Comparison of ENCODE assay signal across 8 cellular contexts in the genomic region with DNA sequence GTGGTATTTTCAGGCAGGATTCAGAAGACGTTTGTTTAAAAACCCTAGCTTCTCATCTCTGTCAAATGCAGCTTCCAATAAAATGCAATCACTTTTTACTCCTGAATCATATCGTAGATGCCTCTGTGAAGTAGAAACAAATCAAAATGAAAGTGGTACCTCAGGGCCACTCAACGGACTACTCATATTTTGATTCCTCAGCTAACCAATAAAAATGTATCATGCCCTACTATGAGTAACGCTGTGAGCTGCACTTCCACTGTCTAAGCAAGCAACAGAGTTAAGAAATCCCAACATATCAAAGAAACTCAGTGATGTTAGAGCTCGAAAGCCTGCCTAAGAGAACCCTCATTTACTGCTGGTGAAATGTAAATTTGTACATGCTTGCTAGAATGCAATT.
A peak's percentile ranks its signal among the peaks of the same experiment; 100 is the strongest.
DNase-seq lines count a peak whose midpoint lies in the region; ATAC-seq and TF ChIP-seq lines count a peak whose summit lies in the region.

No MANE protein-coding gene starts in this region.

- no peak for TF ChIP-seq POLR2A in right lobe of liver (IDR thresholded peaks at IDR 0.05)

- H3K36me3 ChIP-seq in neuronal stem cell (replicated peaks in 1 of 2; ENCODE audit: control insufficient read depth in 2 of 2, insufficient read depth in 2 of 2, low read length in 2 of 2), result no peaks in the 10 kb centered on the region
- no peaks in the 10 kb centered on the region for H3K36me3 ChIP-seq in right lobe of liver

- no peak overlapping the region for H4K91ac ChIP-seq in neuronal stem cell (ENCODE audit: low read depth, low read length, poor library complexity)

- peaks cover 32 to 36% (median 34%) of the 10 kb centered on the region in 3 donors for H3K4me1 Mint-ChIP-seq in T-cell

- no peaks in the 10 kb centered on the region for H3K79me1 ChIP-seq in neuronal stem cell (ENCODE audit: low read depth, low read length)

- no peaks in the 10 kb centered on the region for H3K27me3 Mint-ChIP-seq in T-cell

- no peak overlapping the region for H4K8ac ChIP-seq in neuronal stem cell (ENCODE audit: low read depth, low read length)

- WGBS in neuronal stem cell (ENCODE audit: extremely low coverage in 2 of 2, insufficient read length in 2 of 2, insufficient replicate concordance in 1 of 2), 2 donors, result no CpG with 5 or more reads among the region's 5 CpGs
- 50% methylated on average over 5 of the region's 5 CpGs for WGBS in right lobe of liver (ENCODE audit: insufficient coverage, low coverage, low lambda C conversion rate, missing lambda C conversion rate)

- no peak overlapping the region for H3K18ac ChIP-seq in neuronal stem cell (ENCODE audit: low read length)

- POLR2A ChIA-PET in T-cell (lab: Charles Lee), result no interaction called here

- no peak for DNase-seq in T-cell
- DNase-seq in neuronal stem cell (ENCODE audit: low spot score), result no peak
- DNase-seq in GM19240 (ENCODE audit: insufficient read length, low spot score), result no peak
- no peak for DNase-seq in KG1 (lab: John Stamatoyannopoulos, UW)
- no peak for DNase-seq in right lobe of liver
- no peak for DNase-seq in retina

- no peak overlapping the region for H3K4ac ChIP-seq in neuronal stem cell (ENCODE audit: low read length)

- no peaks in the 10 kb centered on the region for H3K27me3 ChIP-seq in neuronal stem cell (ENCODE audit: control insufficient read depth in 3 of 3, insufficient read depth in 3 of 3, low read depth in 1 of 3, low read length in 3 of 3)
- H3K27me3 ChIP-seq in right lobe of liver, result no peaks in the 10 kb centered on the region

- H3K4me3 Mint-ChIP-seq in T-cell, result peak overlapping the region; percentile 42 to 70 (median 57)

- no peak overlapping the region for H3K14ac ChIP-seq in neuronal stem cell (ENCODE audit: low read length)

- no peak overlapping the region for H2AK5ac ChIP-seq in neuronal stem cell (ENCODE audit: low read depth, low read length)

- no peak overlapping the region for H3K23ac ChIP-seq in neuronal stem cell (ENCODE audit: low read depth, low read length, poor library complexity)

- H2BK12ac ChIP-seq in neuronal stem cell (ENCODE audit: low read length), result no peak overlapping the region

- H3K4me1 ChIP-seq in neuronal stem cell (ENCODE audit: control insufficient read depth in 2 of 2, insufficient read depth in 1 of 2, low read depth in 1 of 2, low read length in 2 of 2) (peaks cover 0 to 8% of the 10 kb centered on the region in 2 donors), right lobe of liver (no peaks in the 10 kb centered on the region)

- H3K27ac ChIP-seq in neuronal stem cell (replicated peaks; ENCODE audit: low read length) (no peak overlapping the region), right lobe of liver (no peak overlapping the region)

- H3K9ac ChIP-seq in neuronal stem cell (ENCODE audit: low read depth, low read length, poor library complexity), result no peak overlapping the region

- intact Hi-C loops in right lobe of liver (cut with DNase I), result no loop called here

- peak; percentile 37 for ATAC-seq in GM18519 (IDR thresholded peaks at IDR 0.05; ENCODE audit: low FRiP score, unreplicated experiment)
- ATAC-seq in HG02763 (IDR thresholded peaks at IDR 0.05; ENCODE audit: unreplicated experiment), result peak; percentile 19
- peak in 1 of 4 experiments; percentile 48 for ATAC-seq in T-cell (replicated peaks in 1 of 4)
- no peak for ATAC-seq in right lobe of liver

- no peaks in the 10 kb centered on the region for H3K9me3 Mint-ChIP-seq in T-cell

- H3K4me3 ChIP-seq in neuronal stem cell (ENCODE audit: low read length in 2 of 2) (no peak overlapping the region), right lobe of liver (no peak overlapping the region)

- CTCF ChIA-PET in T-cell (lab: Charles Lee), result interaction anchor here (1.2 to 1.4 kb wide), 2 partner anchors 13 to 409 kb away, joined by 3 to 4 read pairs; no protein-coding TSS in a partner anchor

- no peaks in the 10 kb centered on the region for H3K9me3 ChIP-seq in neuronal stem cell (replicated peaks in 1 of 2; ENCODE audit: control insufficient read depth in 2 of 2, insufficient read depth in 1 of 2, low read depth in 1 of 2, low read length in 2 of 2)
- H3K9me3 ChIP-seq in right lobe of liver, result no peaks in the 10 kb centered on the region

- H2AFZ ChIP-seq in neuronal stem cell (ENCODE audit: low read length), result peak overlapping the region; percentile 31

- H3K4me2 ChIP-seq in neuronal stem cell (ENCODE audit: insufficient read depth, low read length, poor library complexity, severe bottlenecking), result no peak overlapping the region

- H2BK120ac ChIP-seq in neuronal stem cell (ENCODE audit: low read depth, low read length), result no peak overlapping the region

- no peak for TF ChIP-seq CTCF in right lobe of liver (IDR thresholded peaks at IDR 0.05)

- no peak overlapping the region for H2BK15ac ChIP-seq in neuronal stem cell (ENCODE audit: low read length)

- H3K27ac Mint-ChIP-seq in T-cell, result peak overlapping the region; percentile 44 to 48

- H2BK5ac ChIP-seq in neuronal stem cell (ENCODE audit: low read length), result no peak overlapping the region

- peaks cover 9% of the 10 kb centered on the region for H3K36me3 Mint-ChIP-seq in T-cell

Comparison
In these comparisons a context has a peak if more than half of its experiments do, and no peak if none do; other contexts are left out.
1. ATAC-seq: peak in GM18519 (single experiment) and HG02763 (single experiment); none in right lobe of liver (0 of 4).